ENCODE assay signal across 1 cellular context in genomic region chr5:113294341-113295110, GRCh38.
TF ChIP-seq lines count a peak whose summit lies in the region.

No MANE protein-coding gene starts in this region.

TF ChIP-seq in HEK293, 187 proteins besides CTCF, POLR2A, EP300 and RAD21 (continued from another document):
- peak; percentile 36; the same call in 1 of the 2 replicates for TF ChIP-seq HIC1 (tag by site-specific recombination; IDR thresholded peaks at IDR 0.05)
- TF ChIP-seq ZNF404 (tag by site-specific recombination; IDR thresholded peaks at IDR 0.05), result no peak
- TF ChIP-seq ZNF701 (tag by site-specific recombination; IDR thresholded peaks at IDR 0.05), result no peak
- TF ChIP-seq ZNF571 (tag by site-specific recombination; IDR thresholded peaks at IDR 0.05), result no peak
- no peak for TF ChIP-seq PRDM2 (tag by site-specific recombination; IDR thresholded peaks at IDR 0.05; ENCODE audit: borderline replicate concordance)
- TF ChIP-seq ZNF324 (tag by site-specific recombination; IDR thresholded peaks at IDR 0.05), result no peak
- peak; percentile 58 for TF ChIP-seq ZNF366 (tag by site-specific recombination; conservative IDR thresholded peaks at IDR 0.05)
- peak; percentile 29; the same call in 1 of the 2 replicates for TF ChIP-seq REST (tag by site-specific recombination; IDR thresholded peaks at IDR 0.05)
- no peak for TF ChIP-seq ZNF792 (tag by site-specific recombination; IDR thresholded peaks at IDR 0.05)
- peak; percentile 42 for TF ChIP-seq KLF1 (tag by site-specific recombination; IDR thresholded peaks at IDR 0.05)
- peak; percentile 58; the same call in 1 of the 2 replicates for TF ChIP-seq ZNF561 (tag by site-specific recombination; IDR thresholded peaks at IDR 0.05; ENCODE audit: borderline replicate concordance)
- peak; percentile 21 for TF ChIP-seq EGR2 (tag by site-specific recombination; IDR thresholded peaks at IDR 0.05; ENCODE audit: low read depth)
- TF ChIP-seq ZNF423 (tag by site-specific recombination; IDR thresholded peaks at IDR 0.05), result no peak; the same call in 1 of the 2 replicates
- TF ChIP-seq ZBTB48 (tag by site-specific recombination; IDR thresholded peaks at IDR 0.05), result no peak
- no peak for TF ChIP-seq ZNF48 (tag by site-specific recombination; IDR thresholded peaks at IDR 0.05)
- TF ChIP-seq ZNF133 (tag by site-specific recombination; IDR thresholded peaks at IDR 0.05), result no peak
- no peak for TF ChIP-seq ZNF398 (tag by site-specific recombination; IDR thresholded peaks at IDR 0.05)
